ENCODE assay signal across 33 cellular contexts in the genomic region with DNA sequence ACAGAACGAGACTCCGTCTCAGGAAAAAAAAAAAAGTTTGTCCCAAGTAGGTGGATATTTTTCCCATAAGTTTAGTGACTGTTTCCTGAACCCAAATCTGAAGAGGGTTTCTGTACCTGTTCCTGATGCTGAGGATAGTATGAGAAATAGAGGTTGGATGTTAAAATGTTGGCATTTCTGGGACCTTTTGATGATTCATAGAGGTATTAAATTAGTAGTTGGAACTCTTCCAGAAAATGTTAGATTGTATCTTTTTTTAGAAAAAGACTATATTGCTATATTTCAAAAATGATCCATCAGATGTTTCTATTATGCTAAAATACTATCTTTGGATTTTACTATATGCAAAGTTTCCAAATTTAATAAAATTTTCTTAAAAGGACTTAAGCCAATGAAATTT. TPM values are rescaled to one million over a fixed set of nuclear protein-coding genes. Genes with fewer than 3 reads are reported as not detected.
DNase-seq lines count a peak whose midpoint lies in the region; ATAC-seq, FAIRE-seq and TF ChIP-seq lines count a peak whose summit lies in the region.
"Had no signal": no experiment of that assay in that cellular context is flagged by ENCODE, and none has a peak within 500 bp of the region (broad histone marks: within the 10 kb centered on the region; RNA-seq: fewer than 3 reads in every experiment).

No MANE protein-coding gene starts in this region.

- no peaks in the 10 kb centered on the region for H3K9me3 Mint-ChIP-seq in activated CD4-positive, alpha-beta T cell treated with anti-CD3 and anti-CD28 coated beads for 36 hours (ENCODE audit: low read depth)
- H3K9me3 Mint-ChIP-seq in activated naive CD8-positive, alpha-beta T cell treated with anti-CD3 and anti-CD28 coated beads for 36 hours: no peaks in the 10 kb centered on the region
- H3K9me3 Mint-ChIP-seq: activated naive CD8-positive, alpha-beta T cell treated with anti-CD3 and anti-CD28 coated beads, Interleukin-2, amount 10 ng/mL, durations not matched to agents 7 days and 5 days; activated T-helper 2 cell treated with anti-CD3 and anti-CD28 coated beads, Interferon-gamma antibody, Interleukin-2, Interleukin-4, amounts not matched to agents 10 μg/mL and 5 μg/mL and 100 μg/mL, durations not matched to agents 14 hours and 24 hours and 36 hours; T-helper 1 cell treated with Interleukin-12 subunit alpha and Interleukin-12 subunit beta and Interleukin-4 antibody, amounts not matched to agents 30 μg/mL and 1 μg/mL, for 36 hours had no signal

- CTCF ChIA-PET in activated CD4-positive, alpha-beta T cell treated with anti-CD3 and anti-CD28 coated beads for 36 hours (lab: Charles Lee): no interaction called here

- POLR2A ChIA-PET in activated CD4-positive, alpha-beta T cell treated with anti-CD3 and anti-CD28 coated beads for 36 hours (lab: Charles Lee): no interaction called here

- H3K4me3 Mint-ChIP-seq in activated CD4-positive, alpha-beta T cell treated with anti-CD3 and anti-CD28 coated beads for 36 hours: peak overlapping the region; percentile 32
- peak overlapping the region; percentile 14 for H3K4me3 Mint-ChIP-seq in activated naive CD8-positive, alpha-beta T cell treated with anti-CD3 and anti-CD28 coated beads for 36 hours
- H3K4me3 Mint-ChIP-seq: activated naive CD8-positive, alpha-beta T cell treated with anti-CD3 and anti-CD28 coated beads, Interleukin-2, amount 10 ng/mL, durations not matched to agents 7 days and 5 days; T-helper 1 cell treated with Interleukin-12 subunit alpha and Interleukin-12 subunit beta and Interleukin-4 antibody, amounts not matched to agents 30 μg/mL and 1 μg/mL, for 36 hours had no signal

- no peak overlapping the region for H3K4me3 ChIP-seq in fibroblast of mammary gland (ENCODE audit: control insufficient read depth, low read depth, low read length)
- H3K4me3 ChIP-seq: thoracic aorta had no signal

- H3K4me1 Mint-ChIP-seq in activated CD4-positive, alpha-beta T cell treated with anti-CD3 and anti-CD28 coated beads for 36 hours: peaks cover 37% of the 10 kb centered on the region
- H3K4me1 Mint-ChIP-seq in activated naive CD8-positive, alpha-beta T cell treated with anti-CD3 and anti-CD28 coated beads for 36 hours: peaks cover 26% of the 10 kb centered on the region

- no peak for ATAC-seq in activated CD4-positive, alpha-beta T cell treated with anti-CD3 and anti-CD28 coated beads for 36 hours
- ATAC-seq: esophagus mucosa; left ventricle myocardium superior; right cardiac atrium; stimulated activated naive CD8-positive, alpha-beta T cell treated with anti-CD3 and anti-CD28 coated beads, Interleukin-15, Interleukin-2, amounts not matched to agents 100 U/mL and 50 U/mL, for 24 hours had no signal

- DNase-seq in activated CD4-positive, alpha-beta T cell treated with anti-CD3 and anti-CD28 coated beads for 36 hours: no peak
- DNase-seq in activated CD4-positive, alpha-beta T cell treated with anti-CD3 and anti-CD28 coated beads, Interleukin-2, amount 50 U/mL, for 1 hour: no peak
- DNase-seq in activated naive CD8-positive, alpha-beta T cell treated with anti-CD3 and anti-CD28 coated beads for 36 hours: no peak
- peak; percentile 2 for DNase-seq in fibroblast of mammary gland (ENCODE audit: low read depth)
- no peak for DNase-seq in medulla oblongata (ENCODE audit: extremely low spot score)
- no peak for DNase-seq in NCI-H82 treated with DMSO at 0.1 percent for 48 hours (lab: John Stamatoyannopoulos, UW; ENCODE audit: unreplicated experiment)
- DNase-seq in RKO (ENCODE audit: low spot score): no peak
- DNase-seq: activated CD4-positive, alpha-beta T cell treated with anti-CD3 and anti-CD28 coated beads, Interleukin-2, amount 50 U/mL, for 4 hours; activated CD4-positive, CD25-positive, alpha-beta regulatory T cell; activated naive CD8-positive, alpha-beta T cell treated with anti-CD3 and anti-CD28 coated beads, Interleukin-2, amount 10 ng/mL, durations not matched to agents 7 days and 5 days; CD4-positive, CD25-positive, alpha-beta regulatory T cell; central memory CD4-positive, alpha-beta T cell; DMS79 treated with DMSO at 0.1 percent for 48 hours; foreskin fibroblast; H7; head of caudate nucleus; left ventricle myocardium superior; NCI-H1436; NCI-H2107; NCI-H345; posterior cingulate gyrus; right cardiac atrium; RPMI8226; stimulated activated CD4-positive, alpha-beta T cell treated with anti-CD3 and anti-CD28 coated beads, Interleukin-2, amount 100 ng/mL, for 24 hours; stimulated activated naive CD8-positive, alpha-beta T cell treated with anti-CD3 and anti-CD28 coated beads, Interleukin-15, Interleukin-2, amounts not matched to agents 100 U/mL and 50 U/mL, for 24 hours had no signal

- peaks cover 35% of the 10 kb centered on the region for H3K36me3 Mint-ChIP-seq in activated CD4-positive, alpha-beta T cell treated with anti-CD3 and anti-CD28 coated beads for 36 hours (ENCODE audit: low read depth)
- peaks cover 23% of the 10 kb centered on the region for H3K36me3 Mint-ChIP-seq in activated naive CD8-positive, alpha-beta T cell treated with anti-CD3 and anti-CD28 coated beads for 36 hours

- no peak for TF ChIP-seq CTCF in fibroblast of mammary gland (conservative IDR thresholded peaks at IDR 0.05; ENCODE audit: control insufficient read depth, insufficient read depth, low read depth, low read length)

- peak overlapping the region; percentile 55 for H3K27ac Mint-ChIP-seq in activated CD4-positive, alpha-beta T cell treated with anti-CD3 and anti-CD28 coated beads for 36 hours
- no peak overlapping the region for H3K27ac Mint-ChIP-seq in activated naive CD8-positive, alpha-beta T cell treated with anti-CD3 and anti-CD28 coated beads for 36 hours
- H3K27ac Mint-ChIP-seq: activated naive CD8-positive, alpha-beta T cell treated with anti-CD3 and anti-CD28 coated beads, Interleukin-2, amount 10 ng/mL, durations not matched to agents 7 days and 5 days; activated T-helper 2 cell treated with anti-CD3 and anti-CD28 coated beads, Interferon-gamma antibody, Interleukin-2, Interleukin-4, amounts not matched to agents 10 μg/mL and 5 μg/mL and 100 μg/mL, durations not matched to agents 14 hours and 24 hours and 36 hours; T-helper 1 cell treated with Interleukin-12 subunit alpha and Interleukin-12 subunit beta and Interleukin-4 antibody, amounts not matched to agents 30 μg/mL and 1 μg/mL, for 36 hours had no signal

- H3K27me3 Mint-ChIP-seq in activated CD4-positive, alpha-beta T cell treated with anti-CD3 and anti-CD28 coated beads for 36 hours: no peaks in the 10 kb centered on the region
- no peaks in the 10 kb centered on the region for H3K27me3 Mint-ChIP-seq in activated naive CD8-positive, alpha-beta T cell treated with anti-CD3 and anti-CD28 coated beads for 36 hours
- H3K27me3 Mint-ChIP-seq: activated naive CD8-positive, alpha-beta T cell treated with anti-CD3 and anti-CD28 coated beads, Interleukin-2, amount 10 ng/mL, durations not matched to agents 7 days and 5 days; CD4-positive, CD25-positive, alpha-beta regulatory T cell had no signal

- FAIRE-seq in G401.6 (lab: Jason Lieb, UNC): peak; percentile 3
- FAIRE-seq: GM18507, keratinocyte, urothelium cell line had no signal

- intact Hi-C loops in activated CD4-positive, alpha-beta T cell treated with anti-CD3 and anti-CD28 coated beads for 36 hours (cut with DNase I, micrococcal nuclease): no loop called here

RNA-seq across cellular contexts. Expression of a gene that starts 2.9 kb away (rescaled TPM):
- total RNA-seq in activated CD4-positive, alpha-beta T cell treated with anti-CD3 and anti-CD28 coated beads for 36 hours: 10 to 100 TPM; 26.1 to 27.2 TPM
- total RNA-seq in activated naive CD8-positive, alpha-beta T cell treated with anti-CD3 and anti-CD28 coated beads for 36 hours: 10 to 100 TPM; 30.7 to 34.2 TPM

RNA-seq across cellular contexts. Expression of a gene that starts 3.1 kb away (rescaled TPM):
- total RNA-seq in activated CD4-positive, alpha-beta T cell treated with anti-CD3 and anti-CD28 coated beads for 36 hours: 10 to 100 TPM; 57.2 to 62.0 TPM
- 10 to 100 TPM; 47.0 to 48.1 TPM for total RNA-seq in activated naive CD8-positive, alpha-beta T cell treated with anti-CD3 and anti-CD28 coated beads for 36 hours

RNA-seq across cellular contexts. Expression of a gene that starts 40.2 kb away (rescaled TPM):
- total RNA-seq in activated CD4-positive, alpha-beta T cell treated with anti-CD3 and anti-CD28 coated beads for 36 hours: 1,000 to 10,000 TPM in 1 of 2 experiments, 100 to 1,000 TPM in 1; 878 to 1,203 TPM
- 1,000 to 10,000 TPM; 1,009 to 1,039 TPM for total RNA-seq in activated naive CD8-positive, alpha-beta T cell treated with anti-CD3 and anti-CD28 coated beads for 36 hours

RNA-seq across cellular contexts. Expression of a gene that starts 40.6 kb away (rescaled TPM):
- 1 to 10 TPM; 7.7 to 7.9 TPM for total RNA-seq in activated CD4-positive, alpha-beta T cell treated with anti-CD3 and anti-CD28 coated beads for 36 hours
- 1 to 10 TPM; 7.3 to 8.0 TPM for total RNA-seq in activated naive CD8-positive, alpha-beta T cell treated with anti-CD3 and anti-CD28 coated beads for 36 hours
